9 cellular contexts compared by ENCODE assay signal in genomic region chr7:151061241-151062110, GRCh38. TPM values are rescaled to one million over a fixed set of nuclear protein-coding genes. Genes with fewer than 3 reads are reported as not detected.
DNase-seq lines count a peak whose midpoint lies in the region; ATAC-seq and TF ChIP-seq lines count a peak whose summit lies in the region.
"Had no signal": no experiment of that assay in that cellular context is flagged by ENCODE, and none has a peak within 500 bp of the region (broad histone marks: within the 10 kb centered on the region; RNA-seq: fewer than 3 reads in every experiment).

No MANE protein-coding gene starts in this region.

- H3K27me3 ChIP-seq in SK-N-SH (ENCODE audit: insufficient read depth) (no peaks in the 10 kb centered on the region), WERI-Rb-1 (ENCODE audit: insufficient read depth, low read depth, severe bottlenecking) (no peaks in the 10 kb centered on the region)

- H3K79me2 ChIP-seq in SK-N-SH (ENCODE audit: insufficient read depth): peaks cover 73% of the 10 kb centered on the region

- no peaks in the 10 kb centered on the region for H3K27me3 Mint-ChIP-seq in stimulated activated naive B cell treated with anti-CD40 and anti-IgM and Interleukin-4, amounts not matched to agents 10 μg/mL and 1 μg/mL and 100 μg/mL, for 72 hours

- no peak for TF ChIP-seq CTCF in SK-N-SH (IDR thresholded peaks at IDR 0.05)
- no peak for TF ChIP-seq CTCF in WERI-Rb-1 (IDR thresholded peaks at IDR 0.05; ENCODE audit: low read depth, low read length)
- TF ChIP-seq CTCF in fibroblast of villous mesenchyme (IDR thresholded peaks at IDR 0.05; ENCODE audit: insufficient read depth, low read depth, low read length): no peak

- peak overlapping the region; percentile 66 to 99 for H3K4me3 ChIP-seq in SK-N-SH (ENCODE audit: low read depth in 2 of 2, low read length in 1 of 2)
- H3K4me3 ChIP-seq in WERI-Rb-1 (ENCODE audit: low read depth, low read length): no peak overlapping the region
- peak overlapping the region; percentile 88 for H3K4me3 ChIP-seq in fibroblast of villous mesenchyme (ENCODE audit: low read depth, low read length)

- TF ChIP-seq RAD21 in SK-N-SH (IDR thresholded peaks at IDR 0.05; ENCODE audit: low read length): no peak

- H2AFZ ChIP-seq in SK-N-SH (ENCODE audit: low read depth): no peak overlapping the region

- no peaks in the 10 kb centered on the region for H3K9me3 ChIP-seq in SK-N-SH
- H3K9me3 ChIP-seq in WERI-Rb-1 (ENCODE audit: severe bottlenecking): no peaks in the 10 kb centered on the region

- POLR2A ChIA-PET in SK-N-SH (lab: Yijun Ruan, JAX): interaction anchor here (1.2 to 1.5 kb wide), 3 partner anchors 19 to 52 kb away, joined by 5 to 7 read pairs (median 5); partner anchors contain the start of genes ABCB8 and FASTK

- H3K27ac ChIP-seq in SK-N-SH (ENCODE audit: low read depth in 2 of 2, low read length in 1 of 2) (peak overlapping the region; percentile 95 to 99; a peak in 3 of 4 replicates), WERI-Rb-1 (peak overlapping the region; percentile 75)

- no peak for DNase-seq in SK-N-SH
- DNase-seq in WERI-Rb-1: no peak
- DNase-seq in fibroblast of villous mesenchyme (ENCODE audit: low read depth): no peak
- DNase-seq in stimulated activated naive B cell treated with anti-CD40 and anti-IgM and Interleukin-4, amounts not matched to agents 10 μg/mL and 1 μg/mL and 100 μg/mL, for 72 hours: no peak
- DNase-seq in MV-4-11 (lab: John Stamatoyannopoulos, UW): no peak
- DNase-seq in Ammon's horn (ENCODE audit: low spot score): no peak
- DNase-seq: NCI-H2081 treated with DMSO at 0.1 percent for 48 hours had no signal

- peaks cover 40% of the 10 kb centered on the region for H4K20me1 ChIP-seq in SK-N-SH (ENCODE audit: insufficient read depth)

- peaks cover 6 to 15% of the 10 kb centered on the region in 2 donors for H3K36me3 Mint-ChIP-seq in stimulated activated naive B cell treated with anti-CD40 and anti-IgM and Interleukin-4, amounts not matched to agents 10 μg/mL and 1 μg/mL and 100 μg/mL, for 72 hours

- H3K27ac Mint-ChIP-seq in stimulated activated naive B cell treated with anti-CD40 and anti-IgM and Interleukin-4, amounts not matched to agents 10 μg/mL and 1 μg/mL and 100 μg/mL, for 72 hours: no peak overlapping the region

- peak overlapping the region; percentile 85 for H3K4me2 ChIP-seq in SK-N-SH

- H3K36me3 ChIP-seq in SK-N-SH (replicated peaks in 1 of 2; ENCODE audit: control insufficient read depth in 1 of 2, insufficient read depth in 2 of 2, low read length in 1 of 2) (peaks cover 24 to 37% of the 10 kb centered on the region in 2 experiments), WERI-Rb-1 (peaks cover 31% of the 10 kb centered on the region)

- H3K4me3 Mint-ChIP-seq in stimulated activated naive B cell treated with anti-CD40 and anti-IgM and Interleukin-4, amounts not matched to agents 10 μg/mL and 1 μg/mL and 100 μg/mL, for 72 hours: peak overlapping the region; percentile 95 to 99

- peak overlapping the region; percentile 84; the same call in 1 of the 2 replicates for H3K9ac ChIP-seq in SK-N-SH

- 71% methylated on average over 32 of the region's 33 CpGs for WGBS in SK-N-SH (ENCODE audit: low lambda C conversion rate)

- peaks cover 28 to 40% of the 10 kb centered on the region in 2 experiments for H3K4me1 ChIP-seq in SK-N-SH (ENCODE audit: control insufficient read depth in 1 of 2, insufficient read depth in 2 of 2, low read depth in 1 of 2, low read length in 1 of 2)

- CTCF ChIA-PET in SK-N-SH (lab: Yijun Ruan, JAX): interaction anchor here (1.0 to 12.2 kb wide), 14 partner anchors 11 to 182 kb away, joined by 3 to 126 read pairs (median 6); partner anchors contain the start of genes FASTK and TMUB1

- no peaks in the 10 kb centered on the region for H3K9me2 ChIP-seq in SK-N-SH

- H3K4me1 Mint-ChIP-seq in stimulated activated naive B cell treated with anti-CD40 and anti-IgM and Interleukin-4, amounts not matched to agents 10 μg/mL and 1 μg/mL and 100 μg/mL, for 72 hours: peaks cover 26 to 46% of the 10 kb centered on the region in 2 donors

- no peaks in the 10 kb centered on the region for H3K9me3 Mint-ChIP-seq in stimulated activated naive B cell treated with anti-CD40 and anti-IgM and Interleukin-4, amounts not matched to agents 10 μg/mL and 1 μg/mL and 100 μg/mL, for 72 hours

- TF ChIP-seq EP300 in SK-N-SH (IDR thresholded peaks at IDR 0.05; ENCODE audit: borderline replicate concordance in 1 of 2, low read depth in 1 of 2, low read length in 1 of 2): no peak

- ATAC-seq in SK-N-SH treated with all-trans-retinoic acid at 6 μM for 48 hours (no peak), HG02970 (IDR thresholded peaks at IDR 0.05; ENCODE audit: low FRiP score, unreplicated experiment) (no peak)
- no peak for ATAC-seq in stimulated activated naive B cell treated with anti-CD40 and anti-IgM and Interleukin-4, amounts not matched to agents 10 μg/mL and 1 μg/mL and 100 μg/mL, for 72 hours (replicated peaks)

- no peaks in the 10 kb centered on the region for H3F3A ChIP-seq in SK-N-SH (replicated peaks; ENCODE audit: insufficient read depth)

TF ChIP-seq in SK-N-SH, 30 proteins besides CTCF, POLR2A, EP300 and RAD21:
- no peak for TF ChIP-seq CHD2 (IDR thresholded peaks at IDR 0.05; ENCODE audit: low read length, partially characterized antibody)
- no peak for TF ChIP-seq MEF2A (IDR thresholded peaks at IDR 0.05; ENCODE audit: borderline replicate concordance, low read depth)
- TF ChIP-seq RCOR1 (IDR thresholded peaks at IDR 0.05; ENCODE audit: low read length): no peak
- TF ChIP-seq JUND (IDR thresholded peaks at IDR 0.05): no peak
- TF ChIP-seq TCF12 (IDR thresholded peaks at IDR 0.05): no peak
- TF ChIP-seq PBX3 (IDR thresholded peaks at IDR 0.05): no peak
- TF ChIP-seq RFX5 (IDR thresholded peaks at IDR 0.05; ENCODE audit: low read length): no peak
- TF ChIP-seq SIN3A (IDR thresholded peaks at IDR 0.05; ENCODE audit: borderline replicate concordance, low read depth, low read length): no peak
TF ChIP-seq in SK-N-SH: peak in this region for 0.

TF ChIP-seq in SK-N-SH treated with all-trans-retinoic acid at 6 μM for 48 hours, 23 proteins besides CTCF, POLR2A, EP300 and RAD21 (continues in another document):
- no peak for TF ChIP-seq ZNF70 (CRISPR knock-in tag; IDR thresholded peaks at IDR 0.05)
- TF ChIP-seq ZFP30 (CRISPR knock-in tag; IDR thresholded peaks at IDR 0.05): no peak
- TF ChIP-seq PPARA (CRISPR knock-in tag; IDR thresholded peaks at IDR 0.05; ENCODE audit: borderline replicate concordance): no peak
- TF ChIP-seq ZFP3 (CRISPR knock-in tag; IDR thresholded peaks at IDR 0.05): no peak
- no peak for TF ChIP-seq CREB5 (CRISPR knock-in tag; IDR thresholded peaks at IDR 0.05; ENCODE audit: low read depth)
- no peak for TF ChIP-seq POU6F1 (CRISPR knock-in tag; IDR thresholded peaks at IDR 0.05; ENCODE audit: borderline replicate concordance, low read depth)

RNA-seq across cellular contexts. Expression of gene SLC4A2, which starts 2.1 kb away (rescaled TPM):
- polyA plus RNA-seq in SK-N-SH (2012; rRNA removed): 123 and 167 TPM in 2 replicates
- polyA plus RNA-seq in SK-N-SH (2012; cell fraction: cytosol; rRNA removed): 60.6 and 67.2 TPM in 2 replicates
- 478 and 1,049 TPM in 2 replicates for polyA plus RNA-seq in SK-N-SH (2012; cell fraction: nucleus; rRNA removed)
- total RNA-seq in fibroblast of villous mesenchyme: 85.5 and 102 TPM in 2 replicates

RNA-seq across cellular contexts. Expression of gene CDK5, which starts 3.8 kb away (rescaled TPM):
- 123 and 125 TPM in 2 replicates for polyA plus RNA-seq in SK-N-SH (2012; rRNA removed)
- 97.6 and 104 TPM in 2 replicates for polyA plus RNA-seq in SK-N-SH (2012; cell fraction: cytosol; rRNA removed)
- 77.3 and 91.3 TPM in 2 replicates for polyA plus RNA-seq in SK-N-SH (2012; cell fraction: nucleus; rRNA removed)
- total RNA-seq in fibroblast of villous mesenchyme: 22.2 and 22.9 TPM in 2 replicates

RNA-seq across cellular contexts. Expression of gene ASIC3, which starts 13.1 kb away (rescaled TPM):
- 4.0 and 4.5 TPM in 2 replicates for polyA plus RNA-seq in SK-N-SH (2012; rRNA removed)
- 0.72 and 0.77 TPM in 2 replicates for polyA plus RNA-seq in SK-N-SH (2012; cell fraction: cytosol; rRNA removed)
- 39.2 and 57.2 TPM in 2 replicates for polyA plus RNA-seq in SK-N-SH (2012; cell fraction: nucleus; rRNA removed)
- total RNA-seq in fibroblast of villous mesenchyme: under 0.01 and 0.32 TPM in 2 replicates

RNA-seq across cellular contexts. Expression of gene FASTK, which starts 19.1 kb away (rescaled TPM):
- polyA plus RNA-seq in SK-N-SH (2012; rRNA removed): 125 and 148 TPM in 2 replicates
- 34.4 and 60.5 TPM in 2 replicates for polyA plus RNA-seq in SK-N-SH (2012; cell fraction: cytosol; rRNA removed)
- polyA plus RNA-seq in SK-N-SH (2012; cell fraction: nucleus; rRNA removed): 699 and 1,159 TPM in 2 replicates
- 87.2 and 103 TPM in 2 replicates for total RNA-seq in fibroblast of villous mesenchyme

RNA-seq across cellular contexts. Expression of gene TMUB1, which starts 21.8 kb away (rescaled TPM):
- polyA plus RNA-seq in SK-N-SH (2012; rRNA removed): 37.8 and 60.6 TPM in 2 replicates
- 21.7 and 37.0 TPM in 2 replicates for polyA plus RNA-seq in SK-N-SH (2012; cell fraction: cytosol; rRNA removed)
- polyA plus RNA-seq in SK-N-SH (2012; cell fraction: nucleus; rRNA removed): 58.0 and 66.2 TPM in 2 replicates
- 17.7 and 21.6 TPM in 2 replicates for total RNA-seq in fibroblast of villous mesenchyme
